Comparison of ENCODE assay signal across 23 cellular contexts in the genomic region with DNA sequence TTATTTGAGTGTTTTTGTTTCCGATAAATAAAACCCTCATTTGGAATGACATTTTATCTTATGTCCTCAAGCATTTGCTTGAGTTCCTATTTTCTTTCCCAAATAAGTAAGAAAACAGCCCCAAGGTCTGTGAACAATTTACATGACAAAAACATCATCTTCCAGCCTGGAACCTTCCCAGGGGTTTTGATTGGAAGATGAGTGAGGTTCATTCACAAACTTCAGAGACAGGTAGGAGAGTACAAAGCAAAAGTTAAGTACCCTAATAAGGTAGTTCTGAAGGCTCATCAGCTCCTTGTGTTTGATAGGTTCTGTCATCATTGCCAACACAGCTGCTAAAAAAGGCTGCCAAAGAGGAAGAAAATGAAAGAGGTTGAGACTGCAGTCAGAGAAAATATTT.
"Had no signal": no experiment of that assay in that cellular context is flagged by ENCODE, and none has a peak within 500 bp of the region (broad histone marks: within the 10 kb centered on the region; RNA-seq: fewer than 3 reads in every experiment).

No MANE protein-coding gene starts in this region.

- H3K36me3 ChIP-seq: colonic mucosa, esophagus squamous epithelium, gastroesophageal sphincter, right lobe of liver, suprapubic skin, thyroid gland, upper lobe of left lung, uterus had no signal

- H3K4me3 ChIP-seq: colonic mucosa, esophagus squamous epithelium, gastroesophageal sphincter, hepatocyte, lung, psoas muscle, right lobe of liver, suprapubic skin, thyroid gland, upper lobe of left lung, uterus had no signal

- H2AFZ ChIP-seq: hepatocyte had no signal

- ATAC-seq: gastroesophageal sphincter; left colon; left ventricle myocardium superior; naive thymus-derived CD4-positive, alpha-beta T cell; psoas muscle; right lobe of liver; stimulated activated effector memory CD8-positive, alpha-beta T cell treated with anti-CD3 and anti-CD28 coated beads, Interleukin-12 subunit alpha, Interleukin-12 subunit beta, amount 100 ng/mL, for 72 hours; stimulated activated naive CD8-positive, alpha-beta T cell treated with anti-CD3 and anti-CD28 coated beads, Interleukin-15, Interleukin-2, amounts not matched to agents 100 U/mL and 50 U/mL, for 24 hours had no signal

- H3K4me2 ChIP-seq: hepatocyte had no signal

- DNase-seq: colonic mucosa; dermis blood vessel endothelial cell; esophagus squamous epithelium; foreskin fibroblast; head of caudate nucleus; left colon; left ventricle myocardium superior; naive thymus-derived CD4-positive, alpha-beta T cell; nephron progenitor cell; psoas muscle; retina; right lobe of liver; stimulated activated CD4-positive, alpha-beta T cell treated with anti-CD3 and anti-CD28 coated beads, Interleukin-4, amount 100 ng/mL, for 1 hour; stimulated activated CD8-positive, alpha-beta memory T cell treated with anti-CD3 and anti-CD28 coated beads, Interleukin-4, amount 100 ng/mL, for 48 hours; stimulated activated naive CD8-positive, alpha-beta T cell treated with anti-CD3 and anti-CD28 coated beads, Interleukin-15, Interleukin-2, amounts not matched to agents 100 U/mL and 50 U/mL, for 24 hours; thyroid gland; upper lobe of left lung; uterus had no signal

- H3K27ac ChIP-seq: colonic mucosa, esophagus squamous epithelium, gastroesophageal sphincter, hepatocyte, psoas muscle, right lobe of liver, suprapubic skin, thyroid gland, upper lobe of left lung, uterus had no signal

- H3K79me2 ChIP-seq: hepatocyte had no signal

- H3K9me3 ChIP-seq: colonic mucosa, esophagus squamous epithelium, gastroesophageal sphincter, psoas muscle, right lobe of liver, suprapubic skin, thyroid gland, upper lobe of left lung, uterus had no signal

- H3K27me3 ChIP-seq: colonic mucosa, esophagus squamous epithelium, gastroesophageal sphincter, hepatocyte, right lobe of liver, suprapubic skin, thyroid gland, upper lobe of left lung, uterus had no signal

- H3K4me1 ChIP-seq: colonic mucosa, esophagus squamous epithelium, gastroesophageal sphincter, psoas muscle, right lobe of liver, suprapubic skin, thyroid gland, upper lobe of left lung, uterus had no signal
